In genomic region chr3:2514031-2514430, GRCh38 we compare ENCODE assay signal across 25 cellular contexts.
DNase-seq lines count a peak whose midpoint lies in the region; ATAC-seq and TF ChIP-seq lines count a peak whose summit lies in the region.
"Had no signal": no experiment of that assay in that cellular context is flagged by ENCODE, and none has a peak within 500 bp of the region (broad histone marks: within the 10 kb centered on the region; RNA-seq: fewer than 3 reads in every experiment).

No MANE protein-coding gene starts in this region.

- H4K12ac ChIP-seq in trophoblast cell (ENCODE audit: low read depth, low read length): no peak overlapping the region

- no peak overlapping the region for H4K91ac ChIP-seq in trophoblast cell (ENCODE audit: low read depth, low read length)

- H3K9me3 ChIP-seq in WERI-Rb-1 (ENCODE audit: severe bottlenecking): no peaks in the 10 kb centered on the region
- H3K9me3 ChIP-seq in ectodermal cell (ENCODE audit: control insufficient read depth, low read length): no peaks in the 10 kb centered on the region
- no peaks in the 10 kb centered on the region for H3K9me3 ChIP-seq in trophoblast cell (ENCODE audit: insufficient read depth, low read depth, low read length)
- H3K9me3 ChIP-seq: Caco-2 had no signal

- H2AFZ ChIP-seq in trophoblast cell (ENCODE audit: insufficient read depth, low read length, poor library complexity): no peak overlapping the region

- H3K27ac ChIP-seq in WERI-Rb-1 (no peak overlapping the region; the same call in 1 of the 2 replicates), ectodermal cell (ENCODE audit: insufficient read depth, low read depth, low read length, poor library complexity, severe bottlenecking) (peak overlapping the region; percentile 3), mesendoderm (ENCODE audit: low read depth, low read length) (no peak overlapping the region), trophoblast cell (ENCODE audit: low read depth, low read length) (peak overlapping the region; percentile 16)
- H3K27ac ChIP-seq: C4-2B, RWPE1 had no signal

- H3K27me3 ChIP-seq in WERI-Rb-1 (ENCODE audit: insufficient read depth, low read depth, severe bottlenecking) (no peaks in the 10 kb centered on the region), ectodermal cell (ENCODE audit: control insufficient read depth, insufficient read depth, low read length, poor library complexity, severe bottlenecking) (no peaks in the 10 kb centered on the region), mesendoderm (ENCODE audit: insufficient read depth, low read length, poor library complexity) (no peaks in the 10 kb centered on the region), trophoblast cell (ENCODE audit: insufficient read depth, low read length) (no peaks in the 10 kb centered on the region)

- H4K8ac ChIP-seq in mesendoderm (ENCODE audit: low read depth, low read length) (no peak overlapping the region), trophoblast cell (ENCODE audit: low read depth, low read length) (no peak overlapping the region)

- no peak overlapping the region for H4K5ac ChIP-seq in mesendoderm (ENCODE audit: low read length)

- no peak overlapping the region for H3K4ac ChIP-seq in mesendoderm (ENCODE audit: low read depth, low read length)
- H3K4ac ChIP-seq in trophoblast cell (ENCODE audit: low read depth, low read length): no peak overlapping the region

- no peak for ATAC-seq in stimulated activated naive CD8-positive, alpha-beta T cell treated with anti-CD3 and anti-CD28 coated beads, Interleukin-15, Interleukin-2, amounts not matched to agents 100 U/mL and 50 U/mL, for 24 hours
- ATAC-seq: CD8-positive, alpha-beta T cell; HCT116; Panc1 had no signal

- H3K4me3 ChIP-seq in WERI-Rb-1 (ENCODE audit: low read depth, low read length): peak overlapping the region; percentile 11
- H3K4me3 ChIP-seq in ectodermal cell (ENCODE audit: insufficient read depth, low read depth, low read length): no peak overlapping the region
- H3K4me3 ChIP-seq in mesendoderm (ENCODE audit: low read length): no peak overlapping the region
- H3K4me3 ChIP-seq in trophoblast cell (ENCODE audit: low read depth, low read length): no peak overlapping the region

- 40 to 43% methylated on average over 5 of the region's 5 CpGs for WGBS in ectodermal cell, 2 experiments
- no CpG with 5 or more reads among the region's 5 CpGs for WGBS in mesendoderm (ENCODE audit: extremely low coverage, insufficient coverage, low lambda C conversion rate)
- WGBS in trophoblast cell (ENCODE audit: extremely low coverage, insufficient coverage, insufficient read length): no CpG with 5 or more reads among the region's 5 CpGs

- no peak for TF ChIP-seq CTCF in WERI-Rb-1 (IDR thresholded peaks at IDR 0.05; ENCODE audit: low read depth, low read length)

- H3K4me1 ChIP-seq in ectodermal cell (ENCODE audit: control insufficient read depth, insufficient read depth, low read length) (peaks cover 21% of the 10 kb centered on the region), mesendoderm (ENCODE audit: control insufficient read depth, low read depth, low read length) (no peaks in the 10 kb centered on the region), trophoblast cell (ENCODE audit: control insufficient read depth in 1 of 2, insufficient read depth in 2 of 2, low read length in 2 of 2) (peaks cover 0 to 3% of the 10 kb centered on the region in 2 experiments)

- H2BK120ac ChIP-seq in mesendoderm (ENCODE audit: low read depth, low read length) (no peak overlapping the region), trophoblast cell (ENCODE audit: insufficient read depth, low read length, poor library complexity) (no peak overlapping the region)

- H3K4me2 ChIP-seq in mesendoderm (ENCODE audit: low read length): no peak overlapping the region
- H3K4me2 ChIP-seq in trophoblast cell (ENCODE audit: low read length): peak overlapping the region; percentile 26

- H3K79me1 ChIP-seq in mesendoderm (ENCODE audit: low read length): no peaks in the 10 kb centered on the region
- H3K79me1 ChIP-seq in trophoblast cell (ENCODE audit: low read length): no peaks in the 10 kb centered on the region

- H2BK5ac ChIP-seq in mesendoderm (ENCODE audit: low read length) (no peak overlapping the region), trophoblast cell (ENCODE audit: low read depth, low read length, poor library complexity) (no peak overlapping the region)

- H3K79me2 ChIP-seq in mesendoderm (ENCODE audit: control insufficient read depth, insufficient read depth, low read length) (no peaks in the 10 kb centered on the region), trophoblast cell (ENCODE audit: control insufficient read depth, insufficient read depth, low read length, poor library complexity) (no peaks in the 10 kb centered on the region)

- H2BK12ac ChIP-seq in trophoblast cell (ENCODE audit: low read length): no peak overlapping the region

- H2AK5ac ChIP-seq in mesendoderm (ENCODE audit: low read length) (no peak overlapping the region), trophoblast cell (ENCODE audit: low read length) (no peak overlapping the region)

- H3K9ac ChIP-seq in mesendoderm (ENCODE audit: low read length): no peak overlapping the region
- H3K9ac ChIP-seq in trophoblast cell (ENCODE audit: low read length): no peak overlapping the region

- H2BK15ac ChIP-seq in mesendoderm (replicated peaks; ENCODE audit: low read depth): no peak overlapping the region

- DNase-seq in WERI-Rb-1 (peak; percentile 27), mesendoderm (peak; percentile 11), trophoblast cell (no peak), NCI-H146 treated with DMSO at 0.1 percent for 48 hours (lab: John Stamatoyannopoulos, UW; ENCODE audit: unreplicated experiment) (no peak), DMS 273 (lab: John Stamatoyannopoulos, UW; ENCODE audit: unreplicated experiment) (no peak)
- DNase-seq in stimulated activated naive CD8-positive, alpha-beta T cell treated with anti-CD3 and anti-CD28 coated beads, Interleukin-15, Interleukin-2, amounts not matched to agents 100 U/mL and 50 U/mL, for 24 hours: no peak
- DNase-seq: Caco-2; CD8-positive, alpha-beta T cell; DMS 273 treated with DMSO at 0.1 percent for 48 hours; DMS79; EL; GF-D8; IMR-90; KG1; MM.1S; NCI-H1417; NCI-H187 treated with DMSO at 0.1 percent for 48 hours; NCI-H524; NCI-H774; SHP77 had no signal

- H3K18ac ChIP-seq in mesendoderm (ENCODE audit: low read length): no peak overlapping the region
- no peak overlapping the region for H3K18ac ChIP-seq in trophoblast cell (ENCODE audit: low read length)

- H3K14ac ChIP-seq in trophoblast cell (ENCODE audit: low read length): no peak overlapping the region

- no peak overlapping the region for H3K56ac ChIP-seq in mesendoderm (ENCODE audit: low read length)

- H3K23ac ChIP-seq in mesendoderm (ENCODE audit: low read length) (no peak overlapping the region), trophoblast cell (ENCODE audit: low read length) (no peak overlapping the region)

- no peaks in the 10 kb centered on the region for H3K36me3 ChIP-seq in WERI-Rb-1
- no peaks in the 10 kb centered on the region for H3K36me3 ChIP-seq in ectodermal cell (ENCODE audit: control insufficient read depth, insufficient read depth, low read length)
- no peaks in the 10 kb centered on the region for H3K36me3 ChIP-seq in mesendoderm (ENCODE audit: control insufficient read depth, insufficient read depth, low read length)
- H3K36me3 ChIP-seq in trophoblast cell (ENCODE audit: control insufficient read depth in 1 of 2, insufficient read depth in 2 of 2, low read length in 2 of 2): no peaks in the 10 kb centered on the region

Comparison
In these comparisons a context has a peak if more than half of its experiments do, and no peak if none do; other contexts are left out.
1. DNase-seq: peak in WERI-Rb-1 (single experiment) and mesendoderm (single experiment); none in trophoblast cell (0 of 2), NCI-H146 treated with DMSO at 0.1 percent for 48 hours (single experiment), DMS 273 (single experiment) and stimulated activated naive CD8-positive, alpha-beta T cell treated with anti-CD3 and anti-CD28 coated beads, Interleukin-15, Interleukin-2, amounts not matched to agents 100 U/mL and 50 U/mL, for 24 hours (single experiment).
2. H3K27ac ChIP-seq: peak in ectodermal cell (single experiment) and trophoblast cell (single experiment); none in WERI-Rb-1 (single experiment) and mesendoderm (single experiment).